In genomic region chr7:120079022-120079421, GRCh38 we compare ENCODE assay signal across 1 cellular context.
TF ChIP-seq lines count a peak whose summit lies in the region.

No MANE protein-coding gene starts in this region.

TF ChIP-seq in K562, 482 proteins besides CTCF, POLR2A, EP300 and RAD21 (continued from another document):
- TF ChIP-seq, protein P1, sequence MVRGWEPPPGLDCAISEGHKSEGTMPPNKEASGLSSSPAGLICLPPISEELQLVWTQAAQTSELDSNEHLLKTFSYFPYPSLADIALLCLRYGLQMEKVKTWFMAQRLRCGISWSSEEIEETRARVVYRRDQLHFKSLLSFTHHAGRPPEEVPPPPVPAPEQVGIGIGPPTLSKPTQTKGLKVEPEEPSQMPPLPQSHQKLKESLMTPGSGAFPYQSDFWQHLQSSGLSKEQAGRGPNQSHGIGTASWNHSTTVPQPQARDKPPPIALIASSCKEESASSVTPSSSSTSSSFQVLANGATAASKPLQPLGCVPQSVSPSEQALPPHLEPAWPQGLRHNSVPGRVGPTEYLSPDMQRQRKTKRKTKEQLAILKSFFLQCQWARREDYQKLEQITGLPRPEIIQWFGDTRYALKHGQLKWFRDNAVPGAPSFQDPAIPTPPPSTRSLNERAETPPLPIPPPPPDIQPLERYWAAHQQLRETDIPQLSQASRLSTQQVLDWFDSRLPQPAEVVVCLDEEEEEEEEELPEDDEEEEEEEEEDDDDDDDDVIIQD (CRISPR knock-in tag; IDR thresholded peaks at IDR 0.05) = no peak
- TF ChIP-seq E2F3 (CRISPR knock-in tag; IDR thresholded peaks at IDR 0.05) (no peak), TCF7 (IDR thresholded peaks at IDR 0.05; ENCODE audit: borderline replicate concordance) (no peak), ZNF384 (IDR thresholded peaks at IDR 0.05; ENCODE audit: low read depth, low read length) (no peak), ZNF764 (CRISPR knock-in tag; IDR thresholded peaks at IDR 0.05; ENCODE audit: low read depth) (no peak), NCOR1 (IDR thresholded peaks at IDR 0.05) (no peak), IRF9 (tag; IDR thresholded peaks at IDR 0.05) (no peak), ZNF133 (CRISPR knock-in tag; IDR thresholded peaks at IDR 0.05) (no peak), TSC22D4 (tag; IDR thresholded peaks at IDR 0.05) (no peak), RFX5 (IDR thresholded peaks at IDR 0.05; ENCODE audit: low read depth, low read length) (no peak), CBX8 (IDR thresholded peaks at IDR 0.05; ENCODE audit: borderline replicate concordance, extremely low read depth, low read depth, low read length, poor library complexity, severe bottlenecking) (no peak), ZNF174 (CRISPR knock-in tag; IDR thresholded peaks at IDR 0.05) (no peak), LARP7 (IDR thresholded peaks at IDR 0.05) (peak; percentile 62; the same call in 1 of the 2 replicates), ZNF408 (CRISPR knock-in tag; IDR thresholded peaks at IDR 0.05; ENCODE audit: low read depth) (no peak)
- TF ChIP-seq, protein P2, sequence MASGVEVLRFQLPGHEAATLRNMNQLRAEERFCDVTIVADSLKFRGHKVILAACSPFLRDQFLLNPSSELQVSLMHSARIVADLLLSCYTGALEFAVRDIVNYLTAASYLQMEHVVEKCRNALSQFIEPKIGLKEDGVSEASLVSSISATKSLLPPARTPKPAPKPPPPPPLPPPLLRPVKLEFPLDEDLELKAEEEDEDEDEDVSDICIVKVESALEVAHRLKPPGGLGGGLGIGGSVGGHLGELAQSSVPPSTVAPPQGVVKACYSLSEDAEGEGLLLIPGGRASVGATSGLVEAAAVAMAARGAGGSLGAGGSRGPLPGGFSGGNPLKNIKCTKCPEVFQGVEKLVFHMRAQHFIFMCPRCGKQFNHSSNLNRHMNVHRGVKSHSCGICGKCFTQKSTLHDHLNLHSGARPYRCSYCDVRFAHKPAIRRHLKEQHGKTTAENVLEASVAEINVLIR (CRISPR knock-in tag; IDR thresholded peaks at IDR 0.05) = no peak
- TF ChIP-seq, protein P3, sequence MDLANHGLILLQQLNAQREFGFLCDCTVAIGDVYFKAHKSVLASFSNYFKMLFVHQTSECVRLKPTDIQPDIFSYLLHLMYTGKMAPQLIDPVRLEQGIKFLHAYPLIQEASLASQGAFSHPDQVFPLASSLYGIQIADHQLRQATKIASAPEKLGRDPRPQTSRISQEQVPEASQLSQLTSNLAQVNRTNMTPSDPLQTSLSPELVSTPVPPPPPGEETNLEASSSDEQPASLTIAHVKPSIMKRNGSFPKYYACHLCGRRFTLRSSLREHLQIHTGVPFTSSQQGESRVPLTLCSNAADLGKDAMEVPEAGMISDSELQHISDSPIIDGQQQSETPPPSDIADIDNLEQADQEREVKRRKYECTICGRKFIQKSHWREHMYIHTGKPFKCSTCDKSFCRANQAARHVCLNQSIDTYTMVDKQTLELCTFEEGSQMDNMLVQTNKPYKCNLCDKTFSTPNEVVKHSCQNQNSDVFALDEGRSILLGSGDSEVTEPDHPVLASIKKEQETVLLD (IDR thresholded peaks at IDR 0.05) = 0 out of 2 replicates have a peak, but pooled peaks have one; percentile 20
